ENCODE assay signal across 1 cellular context in genomic region chr15:68578960-68579935, GRCh38.
A peak's percentile ranks its signal among the peaks of the same experiment; 100 is the strongest.
TF ChIP-seq lines count a peak whose summit lies in the region.

Gene CORO2B, plus strand, starts transcription at chr15:68578993. Its CDS starts 270 bp downstream, at chr15:68579263.

TF ChIP-seq in HepG2, 621 proteins besides CTCF, POLR2A, EP300 and RAD21:
- TF ChIP-seq ZBTB33 (CRISPR knock-in tag; IDR thresholded peaks at IDR 0.05) = peak; percentile 13; the same call in 1 of the 2 replicates
- no peak for TF ChIP-seq ZSCAN30 (CRISPR knock-in tag; IDR thresholded peaks at IDR 0.05)
- TF ChIP-seq ZNF652 (CRISPR knock-in tag; IDR thresholded peaks at IDR 0.05; ENCODE audit: borderline replicate concordance, low read depth) = peak; percentile 69
